In genomic region chr1:94306521-94306920, GRCh38 we compare ENCODE assay signal across 1 cellular context.
TF ChIP-seq lines count a peak whose summit lies in the region.

No MANE protein-coding gene starts in this region.

TF ChIP-seq in GM23338, 12 proteins besides CTCF, POLR2A, EP300 and RAD21 (continued from another document):
- TF ChIP-seq REST (IDR thresholded peaks at IDR 0.05; ENCODE audit: unreplicated experiment) (no peak), ETS1 (IDR thresholded peaks at IDR 0.05) (no peak), CREB1 (CRISPR knock-in tag; IDR thresholded peaks at IDR 0.05; ENCODE audit: low read depth) (no peak)
